8 cellular contexts compared by ENCODE assay signal in genomic region chr1:112716133-112716720, GRCh38. TPM values are rescaled to one million over a fixed set of nuclear protein-coding genes. Genes with fewer than 3 reads are reported as not detected.
DNase-seq lines count a peak whose midpoint lies in the region; ATAC-seq and TF ChIP-seq lines count a peak whose summit lies in the region.

No MANE protein-coding gene starts in this region.

- peak; percentile 97 for DNase-seq in Ammon's horn (ENCODE audit: low spot score)
- DNase-seq in RKO (ENCODE audit: low spot score) = peak; percentile 92
- peak; percentile 92 for DNase-seq in fibroblast of villous mesenchyme (ENCODE audit: low read depth)
- DNase-seq in stimulated activated naive CD4-positive, alpha-beta T cell (lab: John Stamatoyannopoulos, UW) = peak; percentile 53 to 79 (median 69)

- H3K27ac Mint-ChIP-seq in activated T-helper 17 cell treated with anti-CD3 and anti-CD28 coated beads, Interleukin-2, amount 50 U/mL, for 72 hours = peak overlapping the region; percentile 36
- peak overlapping the region in 2 of 3 experiments; percentile 44 to 70 for H3K27ac Mint-ChIP-seq in nephron

- no peaks in the 10 kb centered on the region for H3K9me3 Mint-ChIP-seq in activated T-helper 17 cell treated with anti-CD3 and anti-CD28 coated beads, Interleukin-2, amount 50 U/mL, for 72 hours
- H3K9me3 Mint-ChIP-seq in nephron = no peaks in the 10 kb centered on the region

- H3K4me3 ChIP-seq in fibroblast of villous mesenchyme (ENCODE audit: low read depth, low read length) = peak overlapping the region; percentile 61

- TF ChIP-seq CTCF in LNCAP (IDR thresholded peaks at IDR 0.05) = peak; percentile 92
- peak; percentile 98 for TF ChIP-seq CTCF in fibroblast of villous mesenchyme (IDR thresholded peaks at IDR 0.05; ENCODE audit: insufficient read depth, low read depth, low read length)
- peak; percentile 96 to 97 (median 97) for TF ChIP-seq CTCF in nephron (IDR thresholded peaks at IDR 0.05; ENCODE audit: unreplicated experiment in 3 of 3)

- no peaks in the 10 kb centered on the region for H3K36me3 Mint-ChIP-seq in activated T-helper 17 cell treated with anti-CD3 and anti-CD28 coated beads, Interleukin-2, amount 50 U/mL, for 72 hours (ENCODE audit: low read depth)
- H3K36me3 Mint-ChIP-seq in nephron (ENCODE audit: low read depth) = no peaks in the 10 kb centered on the region

- H3K4me3 Mint-ChIP-seq in activated T-helper 17 cell treated with anti-CD3 and anti-CD28 coated beads, Interleukin-2, amount 50 U/mL, for 72 hours = peak overlapping the region; percentile 84
- H3K4me3 Mint-ChIP-seq in nephron = peak overlapping the region; percentile 91 to 93 (median 91)

- H3K27me3 Mint-ChIP-seq in activated T-helper 17 cell treated with anti-CD3 and anti-CD28 coated beads, Interleukin-2, amount 50 U/mL, for 72 hours = peaks cover 4% of the 10 kb centered on the region
- peaks cover 58% of the 10 kb centered on the region for H3K27me3 Mint-ChIP-seq in nephron (ENCODE audit: low read depth)

- ATAC-seq in GM19324 (IDR thresholded peaks at IDR 0.05; ENCODE audit: low FRiP score, unreplicated experiment) = peak; percentile 23
- ATAC-seq in activated T-helper 17 cell treated with anti-CD3 and anti-CD28 coated beads, Interleukin-2, amount 50 U/mL, for 72 hours (replicated peaks) = peak; percentile 55

- peaks cover 4% of the 10 kb centered on the region for H3K4me1 Mint-ChIP-seq in activated T-helper 17 cell treated with anti-CD3 and anti-CD28 coated beads, Interleukin-2, amount 50 U/mL, for 72 hours
- H3K4me1 Mint-ChIP-seq in nephron = peaks cover 31% of the 10 kb centered on the region

RNA-seq across cellular contexts. Expression of gene PPM1J, which starts 1.1 kb away (rescaled TPM):
- under 1 TPM; 0.30 to 0.69 TPM for total RNA-seq in activated T-helper 17 cell treated with anti-CD3 and anti-CD28 coated beads, Interleukin-2, amount 50 U/mL, for 72 hours
- total RNA-seq in fibroblast of villous mesenchyme = 0.43 and 1.3 TPM in 2 replicates

RNA-seq across cellular contexts. Expression of gene RHOC, which starts 9.3 kb away (rescaled TPM):
- 10 to 100 TPM; 39.5 to 59.4 TPM for total RNA-seq in activated T-helper 17 cell treated with anti-CD3 and anti-CD28 coated beads, Interleukin-2, amount 50 U/mL, for 72 hours
- 379 and 483 TPM in 2 replicates for total RNA-seq in fibroblast of villous mesenchyme

RNA-seq across cellular contexts. Expression of gene MOV10, which starts 41.8 kb away (rescaled TPM):
- 10 to 100 TPM; 54.7 to 59.3 TPM for total RNA-seq in activated T-helper 17 cell treated with anti-CD3 and anti-CD28 coated beads, Interleukin-2, amount 50 U/mL, for 72 hours
- total RNA-seq in fibroblast of villous mesenchyme = 56.7 and 63.5 TPM in 2 replicates

Comparison
In these comparisons a context has a peak if more than half of its experiments do, and no peak if none do; other contexts are left out.
1. Peak in every context shown above with its lines: DNase-seq, ATAC-seq and H3K4me3 ChIP-seq.